ENCODE assay signal across 1 cellular context in genomic region chr2:233791151-233791882, GRCh38.
TF ChIP-seq lines count a peak whose summit lies in the region.

No MANE protein-coding gene starts in this region.

TF ChIP-seq in HepG2, 621 proteins besides CTCF, POLR2A, EP300 and RAD21:
- no peak for TF ChIP-seq ZNF83 (CRISPR knock-in tag; IDR thresholded peaks at IDR 0.05; ENCODE audit: borderline replicate concordance)
